ENCODE assay signal across 1 cellular context in genomic region chr1:39960461-39960958, GRCh38.
TF ChIP-seq lines count a peak whose summit lies in the region.

No MANE protein-coding gene starts in this region.

TF ChIP-seq in WTC11, 78 proteins besides CTCF, POLR2A, EP300 and RAD21 (continued from another document):
- TF ChIP-seq HMGA2 (CRISPR knock-in tag; IDR thresholded peaks at IDR 0.05) (no peak), NR1H2 (CRISPR knock-in tag; IDR thresholded peaks at IDR 0.05) (no peak)
